In genomic region chr7:158473238-158473637, GRCh38 we compare ENCODE assay signal across 14 cellular contexts.
DNase-seq lines count a peak whose midpoint lies in the region; ATAC-seq and TF ChIP-seq lines count a peak whose summit lies in the region.
"Had no signal": no experiment of that assay in that cellular context is flagged by ENCODE, and none has a peak within 500 bp of the region (broad histone marks: within the 10 kb centered on the region; RNA-seq: fewer than 3 reads in every experiment).

No MANE protein-coding gene starts in this region.

- TF ChIP-seq CTCF in nephron progenitor cell (IDR thresholded peaks at IDR 0.05) (no peak), GM20000 (IDR thresholded peaks at IDR 0.05; ENCODE audit: extremely low read depth, missing control alignments) (no peak)

- peaks cover 8% of the 10 kb centered on the region for H3K27me3 Mint-ChIP-seq in nephron progenitor cell (ENCODE audit: low read depth, poor library complexity)

- DNase-seq in NCI-H1092 (lab: John Stamatoyannopoulos, UW) (peak; percentile 71), SHP77 treated with DMSO at 0.1 percent for 48 hours (lab: John Stamatoyannopoulos, UW) (peak; percentile 36), nephron progenitor cell (peak; percentile 36), GM20000 (ENCODE audit: low spot score) (no peak), mesenteric fat pad (ENCODE audit: low spot score) (no peak), UCSD-AML1 (lab: John Stamatoyannopoulos, UW; ENCODE audit: unreplicated experiment) (no peak), HuH-7.5 (ENCODE audit: low spot score) (no peak)
- DNase-seq: activated CD4-positive, alpha-beta T cell treated with anti-CD3 and anti-CD28 coated beads for 48 hours; foreskin keratinocyte; HCEC 1CT had no signal

- H3K9me3 Mint-ChIP-seq in nephron progenitor cell: no peaks in the 10 kb centered on the region
- H3K9me3 Mint-ChIP-seq: stimulated activated naive CD8-positive, alpha-beta T cell treated with anti-CD3 and anti-CD28 coated beads, Interleukin-15, Interleukin-2, amounts not matched to agents 100 ng/mL and 50 ng/mL, for 24 hours; T-helper 1 cell treated with Interleukin-12 subunit alpha and Interleukin-12 subunit beta and Interleukin-4 antibody, amounts not matched to agents 30 μg/mL and 1 μg/mL, for 36 hours had no signal

- no peaks in the 10 kb centered on the region for H3K36me3 Mint-ChIP-seq in nephron progenitor cell (ENCODE audit: low read depth)

- no peak overlapping the region for H3K27ac Mint-ChIP-seq in nephron progenitor cell
- H3K27ac Mint-ChIP-seq: B cell; stimulated activated naive CD8-positive, alpha-beta T cell treated with anti-CD3 and anti-CD28 coated beads, Interleukin-15, Interleukin-2, amounts not matched to agents 100 ng/mL and 50 ng/mL, for 24 hours; T-helper 1 cell treated with Interleukin-12 subunit alpha and Interleukin-12 subunit beta and Interleukin-4 antibody, amounts not matched to agents 30 μg/mL and 1 μg/mL, for 36 hours had no signal

- H3K4me3 Mint-ChIP-seq in nephron progenitor cell: peak overlapping the region; percentile 64
- H3K4me3 Mint-ChIP-seq: B cell; stimulated activated naive CD8-positive, alpha-beta T cell treated with anti-CD3 and anti-CD28 coated beads, Interleukin-15, Interleukin-2, amounts not matched to agents 100 ng/mL and 50 ng/mL, for 24 hours; T-helper 1 cell treated with Interleukin-12 subunit alpha and Interleukin-12 subunit beta and Interleukin-4 antibody, amounts not matched to agents 30 μg/mL and 1 μg/mL, for 36 hours had no signal

- peak; percentile 69 for ATAC-seq in GM18511 (IDR thresholded peaks at IDR 0.05; ENCODE audit: unreplicated experiment)
- ATAC-seq: foreskin keratinocyte had no signal

- H3K4me1 Mint-ChIP-seq in nephron progenitor cell: peaks cover 43% of the 10 kb centered on the region
- H3K4me1 Mint-ChIP-seq: B cell had no signal

Comparison
In these comparisons a context has a peak if more than half of its experiments do, and no peak if none do; other contexts are left out.
1. DNase-seq: peak in NCI-H1092 (single experiment), SHP77 treated with DMSO at 0.1 percent for 48 hours (single experiment) and nephron progenitor cell (single experiment); none in GM20000 (single experiment), mesenteric fat pad (single experiment), UCSD-AML1 (single experiment) and HuH-7.5 (single experiment).